ENCODE assay signal across 8 cellular contexts in the genomic region with DNA sequence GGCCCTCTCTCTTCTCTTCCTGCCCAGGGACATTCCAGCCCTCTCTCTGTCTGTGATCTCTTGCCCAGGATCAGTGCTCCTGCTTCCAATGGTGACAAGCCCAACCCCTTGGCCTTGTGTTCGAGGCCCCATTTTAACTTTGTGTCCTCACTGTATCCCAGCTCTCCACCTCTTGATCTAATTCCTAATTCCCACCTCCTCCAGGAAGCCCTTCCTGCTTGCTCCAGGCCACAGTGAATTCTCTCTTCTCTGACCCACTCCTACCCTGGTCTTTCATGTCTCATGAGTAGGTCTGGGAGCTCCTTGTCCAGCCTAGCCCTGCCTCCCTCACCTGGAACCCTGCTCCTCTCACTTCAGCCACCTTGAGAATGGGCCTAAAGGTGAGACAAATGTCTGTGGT.
"Had no signal": no experiment of that assay in that cellular context is flagged by ENCODE, and none has a peak within 500 bp of the region (broad histone marks: within the 10 kb centered on the region; RNA-seq: fewer than 3 reads in every experiment).

No MANE protein-coding gene starts in this region.

- H3K9me3 Mint-ChIP-seq: IgD-negative memory B cell had no signal

- DNase-seq: IMR-90, Karpas-422, KBM-7, KG1 had no signal

- H3K4me1 Mint-ChIP-seq: IgD-negative memory B cell had no signal

- H3K36me3 Mint-ChIP-seq: IgD-negative memory B cell had no signal

- H3K4me3 Mint-ChIP-seq: IgD-negative memory B cell had no signal

- FAIRE-seq: HepG2 had no signal

- ATAC-seq: HepG2 had no signal

- H3K27ac ChIP-seq: HL-60, KMS-11 had no signal

- H3K9ac ChIP-seq: KMS-11 had no signal

- H3K4me2 ChIP-seq: KMS-11 had no signal
